24 cellular contexts compared by ENCODE assay signal in genomic region chr13:51688937-51689336, GRCh38.
DNase-seq lines count a peak whose midpoint lies in the region; ATAC-seq and TF ChIP-seq lines count a peak whose summit lies in the region.
"Had no signal": no experiment of that assay in that cellular context is flagged by ENCODE, and none has a peak within 500 bp of the region (broad histone marks: within the 10 kb centered on the region; RNA-seq: fewer than 3 reads in every experiment).

No MANE protein-coding gene starts in this region.

- no peak overlapping the region for H2AFZ ChIP-seq in neural progenitor cell (replicated peaks)

- H3K36me3 Mint-ChIP-seq in endothelial cell (ENCODE audit: low read depth, unreplicated experiment) (no peaks in the 10 kb centered on the region), neural progenitor cell (no peaks in the 10 kb centered on the region)
- no peaks in the 10 kb centered on the region for H3K36me3 Mint-ChIP-seq in natural killer cell treated with Interleukin-12 subunit alpha and Interleukin-12 subunit beta and Interleukin-15 and Interleukin-18, amount 100 ng/mL, for 72 hours

- no peak overlapping the region for H3K4me3 ChIP-seq in neural progenitor cell
- H3K4me3 ChIP-seq: body of pancreas, heart right ventricle, lower lobe of right lung, tibial nerve had no signal

- H3K4me1 ChIP-seq in neural progenitor cell = peaks cover 25% of the 10 kb centered on the region
- H3K4me1 ChIP-seq: lower lobe of right lung had no signal

- H3K27me3 Mint-ChIP-seq in endothelial cell (ENCODE audit: unreplicated experiment) (peaks cover 1% of the 10 kb centered on the region), neural progenitor cell (ENCODE audit: insufficient read depth, low read depth) (no peaks in the 10 kb centered on the region)
- H3K27me3 Mint-ChIP-seq in natural killer cell treated with Interleukin-12 subunit alpha and Interleukin-12 subunit beta and Interleukin-15 and Interleukin-18, amount 100 ng/mL, for 72 hours = no peaks in the 10 kb centered on the region
- H3K27me3 Mint-ChIP-seq: activated CD8-positive, alpha-beta memory T cell treated with anti-CD3 and anti-CD28 coated beads, Interleukin-2, amount 10 ng/mL, durations not matched to agents 7 days and 5 days; activated naive CD8-positive, alpha-beta T cell treated with anti-CD3 and anti-CD28 coated beads, Interleukin-2, amount 10 ng/mL, durations not matched to agents 7 days and 5 days; naive B cell; stimulated activated naive B cell treated with anti-CD40 and anti-IgM and Interleukin-4, amounts not matched to agents 10 μg/mL and 1 μg/mL and 100 μg/mL, for 72 hours had no signal

- H3K9me3 Mint-ChIP-seq in endothelial cell (ENCODE audit: unreplicated experiment) (no peaks in the 10 kb centered on the region), neural progenitor cell (peaks cover 5% of the 10 kb centered on the region)
- H3K9me3 Mint-ChIP-seq in natural killer cell treated with Interleukin-12 subunit alpha and Interleukin-12 subunit beta and Interleukin-15 and Interleukin-18, amount 100 ng/mL, for 72 hours = no peaks in the 10 kb centered on the region
- H3K9me3 Mint-ChIP-seq: activated naive CD8-positive, alpha-beta T cell treated with anti-CD3 and anti-CD28 coated beads, Interleukin-2, amount 10 ng/mL, durations not matched to agents 7 days and 5 days; activated T-helper 1 cell treated with anti-CD3 and anti-CD28 coated beads, Interleukin-12 subunit alpha, Interleukin-12 subunit beta, Interleukin-2, Interleukin-4 antibody, amounts not matched to agents 30 ng/mL and 10 ng/mL and 1 ng/mL, durations not matched to agents 14 hours and 24 hours and 36 hours; CD14-positive monocyte; immature natural killer cell had no signal

- H3K4me3 Mint-ChIP-seq in endothelial cell (ENCODE audit: unreplicated experiment) (no peak overlapping the region), neural progenitor cell (no peak overlapping the region)
- no peak overlapping the region for H3K4me3 Mint-ChIP-seq in natural killer cell treated with Interleukin-12 subunit alpha and Interleukin-12 subunit beta and Interleukin-15 and Interleukin-18, amount 100 ng/mL, for 72 hours
- H3K4me3 Mint-ChIP-seq: activated CD8-positive, alpha-beta memory T cell treated with anti-CD3 and anti-CD28 coated beads, Interleukin-2, amount 10 ng/mL, durations not matched to agents 7 days and 5 days; activated naive CD8-positive, alpha-beta T cell treated with anti-CD3 and anti-CD28 coated beads, Interleukin-2, amount 10 ng/mL, durations not matched to agents 7 days and 5 days; activated T-helper 1 cell treated with anti-CD3 and anti-CD28 coated beads, Interleukin-12 subunit alpha, Interleukin-12 subunit beta, Interleukin-2, Interleukin-4 antibody, amounts not matched to agents 30 ng/mL and 10 ng/mL and 1 ng/mL, durations not matched to agents 14 hours and 24 hours and 36 hours; CD14-positive monocyte; immature natural killer cell; stimulated activated naive B cell treated with anti-CD40 and anti-IgM and Interleukin-4, amounts not matched to agents 10 μg/mL and 1 μg/mL and 100 μg/mL, for 72 hours had no signal

- H3K9me3 ChIP-seq in neural progenitor cell (ENCODE audit: low read depth) = no peaks in the 10 kb centered on the region
- H3K9me3 ChIP-seq: body of pancreas, heart right ventricle, lower lobe of right lung, tibial nerve had no signal

- peak; percentile 18 for DNase-seq in HT-29 (ENCODE audit: low spot score)
- peak; percentile 49 for DNase-seq in SK-MEL-5 (ENCODE audit: low read depth, low spot score)
- no peak for DNase-seq in endothelial cell (ENCODE audit: low spot score)
- no peak for DNase-seq in neural progenitor cell (ENCODE audit: low spot score)
- no peak for DNase-seq in NCI-H69 (lab: John Stamatoyannopoulos, UW)
- no peak for DNase-seq in natural killer cell treated with Interleukin-12 subunit alpha and Interleukin-12 subunit beta and Interleukin-15 and Interleukin-18, amount 100 ng/mL, for 72 hours (ENCODE audit: low spot score)
- DNase-seq: activated CD8-positive, alpha-beta memory T cell treated with anti-CD3 and anti-CD28 coated beads, Interleukin-2, amount 10 ng/mL, durations not matched to agents 7 days and 5 days; activated naive CD8-positive, alpha-beta T cell treated with anti-CD3 and anti-CD28 coated beads, Interleukin-2, amount 10 ng/mL, durations not matched to agents 7 days and 5 days; body of pancreas; heart right ventricle; immature natural killer cell; lower lobe of right lung; naive B cell; NCI-H1694 treated with DMSO at 0.1 percent for 48 hours; NCI-H2227 treated with DMSO at 0.1 percent for 48 hours; stimulated activated CD4-positive, alpha-beta T cell treated with anti-CD3 and anti-CD28 coated beads, Interleukin-1b, Interleukin-23, amount 100 ng/mL, for 48 hours; stimulated activated naive B cell treated with anti-CD40 and anti-IgM and Interleukin-4, amounts not matched to agents 10 μg/mL and 1 μg/mL and 100 μg/mL, for 72 hours; SW 1271 had no signal

- H3K9ac ChIP-seq in neural progenitor cell = no peak overlapping the region
- H3K9ac ChIP-seq: KMS-11 had no signal

- ATAC-seq in HG02623 (IDR thresholded peaks at IDR 0.05; ENCODE audit: unreplicated experiment) (no peak), GM21423 (IDR thresholded peaks at IDR 0.05; ENCODE audit: unreplicated experiment) (no peak)
- ATAC-seq in natural killer cell treated with Interleukin-12 subunit alpha and Interleukin-12 subunit beta and Interleukin-15 and Interleukin-18, amount 100 ng/mL, for 72 hours = no peak
- ATAC-seq: activated CD8-positive, alpha-beta memory T cell treated with anti-CD3 and anti-CD28 coated beads, Interleukin-2, amount 10 ng/mL, durations not matched to agents 7 days and 5 days; heart right ventricle; lower lobe of right lung had no signal

- in situ Hi-C loops in SK-MEL-5 (cut with HindIII; ENCODE audit: low pct_unique_long_range_greater_than_20kb, low sequenced_read_pairs) = no loop called here

- no peak for TF ChIP-seq CTCF in endothelial cell (IDR thresholded peaks at IDR 0.05; ENCODE audit: unreplicated experiment)
- TF ChIP-seq CTCF in neural progenitor cell (IDR thresholded peaks at IDR 0.05) = no peak

- peak overlapping the region; percentile 89 for H3K27ac Mint-ChIP-seq in endothelial cell (ENCODE audit: unreplicated experiment)
- H3K27ac Mint-ChIP-seq in neural progenitor cell = peak overlapping the region; percentile 48
- peak overlapping the region in 1 of 2 donors; percentile 20 for H3K27ac Mint-ChIP-seq in natural killer cell treated with Interleukin-12 subunit alpha and Interleukin-12 subunit beta and Interleukin-15 and Interleukin-18, amount 100 ng/mL, for 72 hours
- H3K27ac Mint-ChIP-seq: activated CD8-positive, alpha-beta memory T cell treated with anti-CD3 and anti-CD28 coated beads, Interleukin-2, amount 10 ng/mL, durations not matched to agents 7 days and 5 days; activated naive CD8-positive, alpha-beta T cell treated with anti-CD3 and anti-CD28 coated beads, Interleukin-2, amount 10 ng/mL, durations not matched to agents 7 days and 5 days; activated T-helper 1 cell treated with anti-CD3 and anti-CD28 coated beads, Interleukin-12 subunit alpha, Interleukin-12 subunit beta, Interleukin-2, Interleukin-4 antibody, amounts not matched to agents 30 ng/mL and 10 ng/mL and 1 ng/mL, durations not matched to agents 14 hours and 24 hours and 36 hours; stimulated activated naive B cell treated with anti-CD40 and anti-IgM and Interleukin-4, amounts not matched to agents 10 μg/mL and 1 μg/mL and 100 μg/mL, for 72 hours had no signal

- H3K36me3 ChIP-seq in neural progenitor cell = no peaks in the 10 kb centered on the region
- H3K36me3 ChIP-seq: heart right ventricle, lower lobe of right lung, tibial nerve had no signal

- peaks cover 12% of the 10 kb centered on the region for H3F3A ChIP-seq in neural progenitor cell (ENCODE audit: low read depth)

- no peaks in the 10 kb centered on the region for H3K27me3 ChIP-seq in neural progenitor cell
- H3K27me3 ChIP-seq: body of pancreas, heart right ventricle, tibial nerve had no signal

- peaks cover 24% of the 10 kb centered on the region for H3K4me1 Mint-ChIP-seq in endothelial cell (ENCODE audit: unreplicated experiment)
- peaks cover 22% of the 10 kb centered on the region for H3K4me1 Mint-ChIP-seq in neural progenitor cell
- H3K4me1 Mint-ChIP-seq in natural killer cell treated with Interleukin-12 subunit alpha and Interleukin-12 subunit beta and Interleukin-15 and Interleukin-18, amount 100 ng/mL, for 72 hours (ENCODE audit: low read depth in 2 of 2) = no peaks in the 10 kb centered on the region

- H3K27ac ChIP-seq in neural progenitor cell = no peak overlapping the region
- H3K27ac ChIP-seq: heart right ventricle, KMS-11, lower lobe of right lung had no signal

- H3K4me2 ChIP-seq in neural progenitor cell = no peak overlapping the region
- H3K4me2 ChIP-seq: KMS-11 had no signal

- H3K79me2 ChIP-seq in neural progenitor cell (ENCODE audit: low read depth) = peaks cover 30% of the 10 kb centered on the region

- H4K20me1 ChIP-seq in neural progenitor cell (ENCODE audit: low read depth) = peaks cover 12% of the 10 kb centered on the region

Comparison
In these comparisons a context has a peak if more than half of its experiments do, and no peak if none do; other contexts are left out.
1. DNase-seq: peak in HT-29 (single experiment) and SK-MEL-5 (single experiment); none in endothelial cell (single experiment), neural progenitor cell (single experiment), NCI-H69 (single experiment) and natural killer cell treated with Interleukin-12 subunit alpha and Interleukin-12 subunit beta and Interleukin-15 and Interleukin-18, amount 100 ng/mL, for 72 hours (single experiment).